8 cellular contexts compared by ENCODE assay signal in the genomic region with DNA sequence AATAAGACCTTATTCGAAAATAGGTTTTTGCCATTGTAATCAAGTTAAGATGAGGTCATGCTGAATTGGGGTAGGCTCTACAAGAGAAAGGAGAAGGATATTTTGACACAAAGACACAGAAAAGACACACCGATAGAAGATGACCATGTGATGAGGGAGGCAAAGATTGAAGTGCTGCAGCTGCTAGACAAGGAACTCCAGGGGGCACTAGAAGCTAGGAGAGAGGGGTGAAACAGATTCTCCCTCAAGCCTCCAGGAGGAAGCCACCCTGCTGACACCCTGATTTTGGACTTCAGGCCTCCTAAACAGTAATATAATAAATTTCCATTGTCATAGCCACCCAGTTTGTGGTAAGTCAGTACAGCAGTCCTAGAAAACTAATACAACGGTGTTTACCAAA.
DNase-seq lines count a peak whose midpoint lies in the region; TF ChIP-seq lines count a peak whose summit lies in the region.
"Had no signal": no experiment of that assay in that cellular context is flagged by ENCODE, and none has a peak within 500 bp of the region (broad histone marks: within the 10 kb centered on the region; RNA-seq: fewer than 3 reads in every experiment).

No MANE protein-coding gene starts in this region.

- no peaks in the 10 kb centered on the region for H3K27me3 ChIP-seq in Karpas-422 (ENCODE audit: low read length)

- no peak overlapping the region for H3K27ac ChIP-seq in Karpas-422 (ENCODE audit: low read length)
- no peak overlapping the region for H3K27ac ChIP-seq in VCaP

- TF ChIP-seq CTCF in GM13977 (IDR thresholded peaks at IDR 0.05; ENCODE audit: extremely low read depth, insufficient read depth, missing control alignments) = peak; percentile 65
- TF ChIP-seq CTCF in VCaP (conservative IDR thresholded peaks at IDR 0.05) = peak; percentile 58; the same call in 1 of the 2 replicates

- H3K4me3 ChIP-seq in Karpas-422 (ENCODE audit: low read length) = no peak overlapping the region

- in situ Hi-C loops in GM13977 (cut with MboI; ENCODE audit: low pct_unique_long_range_greater_than_20kb, low sequenced_read_pairs, unreplicated experiment) = no loop called here

- no peaks in the 10 kb centered on the region for H3K9me3 ChIP-seq in Karpas-422 (ENCODE audit: low read length)

- no peaks in the 10 kb centered on the region for H3K79me2 ChIP-seq in Karpas-422 (ENCODE audit: low read length)

- no peaks in the 10 kb centered on the region for H3K9me2 ChIP-seq in Karpas-422 (replicated peaks; ENCODE audit: insufficient read depth, low read length)

- H3K36me3 ChIP-seq in Karpas-422 (ENCODE audit: insufficient read depth, low read length) = no peaks in the 10 kb centered on the region

- no peak overlapping the region for H3K9ac ChIP-seq in Karpas-422 (ENCODE audit: low read length)

- no peaks in the 10 kb centered on the region for H4K20me1 ChIP-seq in Karpas-422 (ENCODE audit: insufficient read depth, low read depth, low read length)

- no peak overlapping the region for H3K4me2 ChIP-seq in Karpas-422 (ENCODE audit: low read depth, low read length, poor library complexity, severe bottlenecking)

- H2AFZ ChIP-seq in Karpas-422 (ENCODE audit: low read length) = no peak overlapping the region

- DNase-seq in GM13977 (ENCODE audit: low spot score) = peak; percentile 21
- peak; percentile 82 for DNase-seq in Karpas-422
- peak; percentile 16 for DNase-seq in myocyte (ENCODE audit: low read depth)
- no peak for DNase-seq in NCI-H1930 (lab: John Stamatoyannopoulos, UW)
- no peak for DNase-seq in globus pallidus (ENCODE audit: low spot score)
- no peak for DNase-seq in nucleus accumbens (lab: John Stamatoyannopoulos, UW)
- DNase-seq: IMR-90 had no signal

- H3K4me1 ChIP-seq in Karpas-422 (ENCODE audit: low read length) = no peaks in the 10 kb centered on the region

Comparison
In these comparisons a context has a peak if more than half of its experiments do, and no peak if none do; other contexts are left out.
1. DNase-seq: peak in GM13977 (single experiment), Karpas-422 (single experiment) and myocyte (single experiment); none in NCI-H1930 (0 of 2), globus pallidus (single experiment) and nucleus accumbens (0 of 56).